Comparison of ENCODE assay signal across 9 cellular contexts in the genomic region with DNA sequence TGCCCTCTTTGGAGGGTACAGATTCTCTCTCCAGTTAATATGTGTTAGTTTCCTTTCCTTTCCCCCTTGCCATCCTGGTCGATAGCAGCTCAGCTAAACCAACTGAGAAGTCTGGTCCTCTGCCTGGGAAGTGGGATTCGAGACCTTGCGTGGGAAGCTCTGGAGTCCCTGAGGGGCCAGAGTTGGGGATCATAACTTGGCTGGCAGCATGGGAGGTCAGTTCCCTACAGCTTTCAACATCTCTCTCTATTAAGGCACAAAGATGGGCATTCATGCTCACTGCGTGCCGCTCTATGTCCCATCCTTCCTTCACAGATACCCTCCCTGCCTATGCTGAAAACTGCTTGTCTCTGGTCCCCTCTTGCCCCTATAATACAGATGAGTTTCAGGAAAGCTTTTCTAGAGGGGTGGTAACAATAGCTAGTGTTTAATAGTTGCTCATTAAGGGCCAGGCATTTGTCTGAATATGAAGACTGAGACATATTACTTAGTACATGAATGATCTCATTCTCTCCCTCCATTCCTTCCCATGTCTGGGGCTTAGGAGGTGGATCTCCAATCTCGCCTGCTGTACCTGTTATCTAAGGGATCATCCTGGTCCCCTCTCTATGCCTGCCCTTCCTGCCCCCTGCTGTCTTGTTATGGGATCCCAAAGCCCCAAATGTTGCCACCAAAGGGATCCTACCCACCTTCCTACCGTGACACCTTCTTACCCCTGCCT.
DNase-seq lines count a peak whose midpoint lies in the region; TF ChIP-seq lines count a peak whose summit lies in the region.
"Had no signal": no experiment of that assay in that cellular context is flagged by ENCODE, and none has a peak within 500 bp of the region (broad histone marks: within the 10 kb centered on the region; RNA-seq: fewer than 3 reads in every experiment).

No MANE protein-coding gene starts in this region.

- peak overlapping the region; percentile 100 for H3K4me2 ChIP-seq in BLaER1

- H3K27me3 ChIP-seq in BLaER1: no peaks in the 10 kb centered on the region

- peak overlapping the region; percentile 88 for H3K9ac ChIP-seq in BLaER1

- H3K9me3 Mint-ChIP-seq in nephron: no peaks in the 10 kb centered on the region
- H3K9me3 Mint-ChIP-seq: T-helper 1 cell treated with Interleukin-12 subunit alpha and Interleukin-12 subunit beta and Interleukin-4 antibody, amounts not matched to agents 30 μg/mL and 1 μg/mL, for 36 hours had no signal

- peaks cover 70% of the 10 kb centered on the region for H3K4me1 Mint-ChIP-seq in nephron

- DNase-seq in OCI-M1 (lab: John Stamatoyannopoulos, UW) (no peak), DMS 273 treated with DMSO at 0.1 percent for 48 hours (lab: John Stamatoyannopoulos, UW) (no peak), NCI-H524 treated with DMSO at 0.1 percent for 48 hours (lab: John Stamatoyannopoulos, UW) (no peak)
- DNase-seq: HCEC 1CT, NCI-H226 had no signal

- H3K36me3 ChIP-seq in BLaER1: peaks cover 32% of the 10 kb centered on the region

- no peak for TF ChIP-seq CTCF in nephron (IDR thresholded peaks at IDR 0.05; ENCODE audit: unreplicated experiment in 3 of 3)

- peak overlapping the region; percentile 70 to 92 (median 86) for H3K27ac Mint-ChIP-seq in nephron
- H3K27ac Mint-ChIP-seq: T-helper 1 cell treated with Interleukin-12 subunit alpha and Interleukin-12 subunit beta and Interleukin-4 antibody, amounts not matched to agents 30 μg/mL and 1 μg/mL, for 36 hours had no signal

- no peaks in the 10 kb centered on the region for H3K27me3 Mint-ChIP-seq in nephron (ENCODE audit: low read depth)

- peaks cover 17% of the 10 kb centered on the region for H3K36me3 Mint-ChIP-seq in nephron (ENCODE audit: low read depth)

- peak overlapping the region; percentile 93 for H3K27ac ChIP-seq in BLaER1
- H3K27ac ChIP-seq in angular gyrus (ENCODE audit: low read depth, low read length): peak overlapping the region; percentile 99

- H3K4me3 ChIP-seq in BLaER1: no peak overlapping the region

- H4K20me1 ChIP-seq in BLaER1: no peaks in the 10 kb centered on the region

- no peaks in the 10 kb centered on the region for H3K9me3 ChIP-seq in BLaER1

- peaks cover 92% of the 10 kb centered on the region for H3K4me1 ChIP-seq in BLaER1

- H3K4me3 Mint-ChIP-seq in nephron: peak overlapping the region in 2 of 3 experiments; percentile 51 to 56
- H3K4me3 Mint-ChIP-seq: T-helper 1 cell treated with Interleukin-12 subunit alpha and Interleukin-12 subunit beta and Interleukin-4 antibody, amounts not matched to agents 30 μg/mL and 1 μg/mL, for 36 hours had no signal
